In genomic region chr12:94592723-94593122, GRCh38 we compare ENCODE assay signal across 6 cellular contexts. TPM values are rescaled to one million over a fixed set of nuclear protein-coding genes. Genes with fewer than 3 reads are reported as not detected.
DNase-seq lines count a peak whose midpoint lies in the region; ATAC-seq and TF ChIP-seq lines count a peak whose summit lies in the region.
"Not testable (repeated sequence)": the region's sequence is repeated elsewhere in the genome, so short reads cannot be mapped to it uniquely, and the experiment has no call there.

No MANE protein-coding gene starts in this region.

- dilution Hi-C loops in mammary epithelial cell (cut with HindIII; ENCODE audit: low sequenced_read_pairs): loop anchor here (5.0 kb wide), 1 partner anchor 55 kb away; no protein-coding TSS in a partner anchor

- BruUV-seq in mammary epithelial cell (replicated peaks; lab: Mats Ljungman, UMichigan): not testable (repeated sequence)

- peaks cover 59% of the 10 kb centered on the region for H3K4me1 ChIP-seq in BLaER1
- H3K4me1 ChIP-seq in RWPE2 (ENCODE audit: insufficient read depth, poor library complexity, severe bottlenecking): peaks cover 33% of the 10 kb centered on the region
- peaks cover 72% of the 10 kb centered on the region for H3K4me1 ChIP-seq in mammary epithelial cell (ENCODE audit: insufficient read depth, low read length)

- H2AFZ ChIP-seq in mammary epithelial cell (ENCODE audit: low read depth, low read length): not testable (repeated sequence)

- peak overlapping the region; percentile 81 for H3K4me2 ChIP-seq in BLaER1
- not testable (repeated sequence) for H3K4me2 ChIP-seq in mammary epithelial cell (ENCODE audit: insufficient read depth, low read depth, low read length)

- H3K27ac ChIP-seq in BLaER1: not testable (repeated sequence)
- peak overlapping the region; percentile 73 for H3K27ac ChIP-seq in RWPE2 (ENCODE audit: poor library complexity, severe bottlenecking)
- H3K27ac ChIP-seq in mammary epithelial cell (ENCODE audit: insufficient read depth, low read depth, low read length): peak overlapping the region; percentile 7

- not testable (repeated sequence) for H3K4me3 ChIP-seq in BLaER1; RWPE2 (ENCODE audit: severe bottlenecking); mammary epithelial cell (replicated peaks in 1 of 3; ENCODE audit: insufficient read depth in 1 of 3, low read depth in 2 of 3, low read length in 3 of 3)

- TF ChIP-seq CTCF in RWPE2 (IDR thresholded peaks at IDR 0.05; ENCODE audit: poor library complexity, severe bottlenecking); mammary epithelial cell (conservative IDR thresholded peaks at IDR 0.05 in 1 of 2, IDR thresholded peaks at IDR 0.05 in 1 of 2; ENCODE audit: extremely low read depth in 1 of 2, insufficient read depth in 1 of 2, low read depth in 1 of 2, low read length in 2 of 2): not testable (repeated sequence)

- in situ Hi-C loops in mammary epithelial cell (cut with MboI; ENCODE audit: low sequenced_read_pairs in 2 of 2): not testable (repeated sequence)

- CTCF ChIA-PET in mammary epithelial cell (lab: Charles Lee; ENCODE audit: low non-redundant PET): not testable (repeated sequence)

- intact Hi-C loops in mammary epithelial cell (cut with micrococcal nuclease): not testable (repeated sequence)

- DNase-seq in NCI-H1105 treated with DMSO at 0.1 percent for 48 hours (lab: John Stamatoyannopoulos, UW): peak; percentile 24
- DNase-seq in NCI-H2171 treated with DMSO at 0.1 percent for 48 hours (lab: John Stamatoyannopoulos, UW): peak; percentile 11
- DNase-seq in NCI-H82 (lab: John Stamatoyannopoulos, UW): peak; percentile 86
- not testable (repeated sequence) for DNase-seq in RWPE2 (ENCODE audit: low spot score); mammary epithelial cell

- not testable (repeated sequence) for H3K27me3 ChIP-seq in BLaER1; RWPE2 (ENCODE audit: insufficient read depth, poor library complexity, severe bottlenecking); mammary epithelial cell (ENCODE audit: insufficient read depth, low read length)

- H3K36me3 ChIP-seq in BLaER1; RWPE2 (ENCODE audit: low read depth); mammary epithelial cell (ENCODE audit: insufficient read depth, low read length): not testable (repeated sequence)

- H3K9me3 ChIP-seq in BLaER1; RWPE2 (ENCODE audit: severe bottlenecking); mammary epithelial cell (replicated peaks; ENCODE audit: insufficient read depth, low read length): not testable (repeated sequence)

- 97% methylated on average over 9 of the region's 9 CpGs for WGBS in mammary epithelial cell (ENCODE audit: low coverage, missing lambda C conversion rate)

- ATAC-seq in RWPE2 (ENCODE audit: low read depth): not testable (repeated sequence)

- not testable (repeated sequence) for H4K20me1 ChIP-seq in BLaER1; mammary epithelial cell (ENCODE audit: insufficient read depth, low read length)

- H3K79me2 ChIP-seq in mammary epithelial cell (ENCODE audit: insufficient read depth, low read length): peaks cover 26% of the 10 kb centered on the region

- H3K9ac ChIP-seq in BLaER1; mammary epithelial cell (ENCODE audit: insufficient read depth, low read length): not testable (repeated sequence)

RNA-seq across cellular contexts. Expression of gene TMCC3, which starts 57.6 kb away (rescaled TPM):
- 10 to 100 TPM in 1 of 2 donors, 1 to 10 TPM in 1; 1.3 to 22.7 TPM for total RNA-seq in mammary epithelial cell
- 9.3 TPM for polyA plus RNA-seq in mammary epithelial cell
- 10.5 TPM for polyA minus RNA-seq in mammary epithelial cell
